ENCODE assay signal across 15 cellular contexts in genomic region chr22:40232624-40233023, GRCh38. TPM values are rescaled to one million over a fixed set of nuclear protein-coding genes. Genes with fewer than 3 reads are reported as not detected.
A peak's percentile ranks its signal among the peaks of the same experiment; 100 is the strongest.
DNase-seq lines count a peak whose midpoint lies in the region; ATAC-seq and TF ChIP-seq lines count a peak whose summit lies in the region.
"Had no signal": no experiment of that assay in that cellular context is flagged by ENCODE, and none has a peak within 500 bp of the region (broad histone marks: within the 10 kb centered on the region; RNA-seq: fewer than 3 reads in every experiment).

No MANE protein-coding gene starts in this region.

- H3K9ac ChIP-seq in skeletal muscle tissue (ENCODE audit: low read depth in 1 of 3, low read length in 3 of 3): no peak overlapping the region
- H3K9ac ChIP-seq: BLaER1 treated with 17β-estradiol and CSF1 and Interleukin-3, amounts not matched to agents 10 nM and 100 nM had no signal

- peaks cover 34% of the 10 kb centered on the region for H3K4me1 Mint-ChIP-seq in T-helper 17 cell
- peaks cover 12% of the 10 kb centered on the region for H3K4me1 Mint-ChIP-seq in neural crest cell

- ATAC-seq in left cardiac atrium: no peak
- ATAC-seq in T-helper 17 cell: no peak
- ATAC-seq in GM21737 (IDR thresholded peaks at IDR 0.05; ENCODE audit: unreplicated experiment): no peak
- ATAC-seq: CD8-positive, alpha-beta T cell had no signal

- H3K4me1 ChIP-seq in cardiac muscle cell (ENCODE audit: low read depth) (peaks cover 2% of the 10 kb centered on the region), skeletal muscle tissue (ENCODE audit: control insufficient read depth in 3 of 3, insufficient read depth in 3 of 3, low read length in 3 of 3) (peaks cover 18 to 32% (median 31%) of the 10 kb centered on the region in 3 donors)

- DNase-seq in cardiac muscle cell (ENCODE audit: low read depth in 1 of 2, low spot score in 1 of 2): no peak
- no peak for DNase-seq in left cardiac atrium
- DNase-seq in T-helper 17 cell: no peak
- DNase-seq in neural crest cell (ENCODE audit: low read depth, low spot score): no peak
- no peak for DNase-seq in SIG-M5 (lab: John Stamatoyannopoulos, UW)
- DNase-seq: 8988T; Calu3; CD8-positive, alpha-beta T cell; DMS79 treated with DMSO at 0.1 percent for 48 hours; GF-D8 had no signal

- H3K36me3 Mint-ChIP-seq in T-helper 17 cell (ENCODE audit: low read depth): peaks cover 3% of the 10 kb centered on the region
- peaks cover 11% of the 10 kb centered on the region for H3K36me3 Mint-ChIP-seq in neural crest cell (ENCODE audit: low read depth)

- H3K27ac ChIP-seq in cardiac muscle cell (peak overlapping the region; percentile 6), skeletal muscle tissue (ENCODE audit: low read depth, low read length) (peak overlapping the region; percentile 52)
- H3K27ac ChIP-seq: BLaER1 treated with 17β-estradiol and CSF1 and Interleukin-3, amounts not matched to agents 10 nM and 100 nM had no signal

- H3K36me3 ChIP-seq in cardiac muscle cell (no peaks in the 10 kb centered on the region), skeletal muscle tissue (ENCODE audit: control insufficient read depth in 3 of 3, insufficient read depth in 3 of 3, low read length in 3 of 3) (no peaks in the 10 kb centered on the region)

- no peaks in the 10 kb centered on the region for H3K9me3 ChIP-seq in cardiac muscle cell (ENCODE audit: low read depth)
- no peaks in the 10 kb centered on the region for H3K9me3 ChIP-seq in T-helper 17 cell (ENCODE audit: control insufficient read depth, low read length, poor library complexity, severe bottlenecking)
- H3K9me3 ChIP-seq in skeletal muscle tissue (ENCODE audit: control insufficient read depth in 3 of 3, low read length in 3 of 3): no peaks in the 10 kb centered on the region
- H3K9me3 ChIP-seq: HAP-1 had no signal

- no peaks in the 10 kb centered on the region for H3K9me3 Mint-ChIP-seq in neural crest cell
- H3K9me3 Mint-ChIP-seq: CD8-positive, alpha-beta T cell had no signal

- no peaks in the 10 kb centered on the region for H3K27me3 Mint-ChIP-seq in T-helper 17 cell
- no peaks in the 10 kb centered on the region for H3K27me3 Mint-ChIP-seq in neural crest cell (ENCODE audit: low read depth)
- H3K27me3 Mint-ChIP-seq: B cell had no signal

- H3K4me3 Mint-ChIP-seq in T-helper 17 cell: no peak overlapping the region
- no peak overlapping the region for H3K4me3 Mint-ChIP-seq in neural crest cell
- H3K4me3 Mint-ChIP-seq: B cell; CD8-positive, alpha-beta T cell had no signal

- intact Hi-C loops in left cardiac atrium (cut with DNase I): no loop called here

- no peak overlapping the region for H3K4me3 ChIP-seq in cardiac muscle cell
- H3K4me3 ChIP-seq in skeletal muscle tissue (ENCODE audit: low read length in 3 of 3): no peak overlapping the region
- H3K4me3 ChIP-seq: BLaER1 treated with 17β-estradiol and CSF1 and Interleukin-3, amounts not matched to agents 10 nM and 100 nM; HAP-1 had no signal

- H3K27ac Mint-ChIP-seq in T-helper 17 cell (peak overlapping the region; percentile 53), neural crest cell (ENCODE audit: unreplicated experiment) (peak overlapping the region; percentile 57)
- H3K27ac Mint-ChIP-seq: B cell had no signal

- H3K27me3 ChIP-seq in cardiac muscle cell: no peaks in the 10 kb centered on the region
- H3K27me3 ChIP-seq in skeletal muscle tissue (ENCODE audit: control insufficient read depth in 3 of 3, insufficient read depth in 3 of 3, low read length in 3 of 3): no peaks in the 10 kb centered on the region
- H3K27me3 ChIP-seq: BLaER1 treated with 17β-estradiol and CSF1 and Interleukin-3, amounts not matched to agents 10 nM and 100 nM had no signal

- TF ChIP-seq CTCF in cardiac muscle cell (IDR thresholded peaks at IDR 0.05; ENCODE audit: low read depth, low read length) (no peak), neural crest cell (conservative IDR thresholded peaks at IDR 0.05) (no peak)

RNA-seq across cellular contexts. Expression of gene TNRC6B, which starts 54.9 kb away (rescaled TPM):
- total RNA-seq in cardiac muscle cell: 39.6 and 61.1 TPM in 2 replicates
- 50.2 and 73.2 TPM in 2 replicates for polyA plus RNA-seq in cardiac muscle cell
- 10 to 100 TPM; 30.6 to 39.8 TPM for total RNA-seq in left cardiac atrium
- total RNA-seq in T-helper 17 cell: 100 to 1,000 TPM; 128 to 140 TPM
- 36.8 and 42.8 TPM in 2 replicates for total RNA-seq in neural crest cell
- total RNA-seq in skeletal muscle tissue: 28.2 TPM
